Comparison of ENCODE assay signal across 1 cellular context in the genomic region with DNA sequence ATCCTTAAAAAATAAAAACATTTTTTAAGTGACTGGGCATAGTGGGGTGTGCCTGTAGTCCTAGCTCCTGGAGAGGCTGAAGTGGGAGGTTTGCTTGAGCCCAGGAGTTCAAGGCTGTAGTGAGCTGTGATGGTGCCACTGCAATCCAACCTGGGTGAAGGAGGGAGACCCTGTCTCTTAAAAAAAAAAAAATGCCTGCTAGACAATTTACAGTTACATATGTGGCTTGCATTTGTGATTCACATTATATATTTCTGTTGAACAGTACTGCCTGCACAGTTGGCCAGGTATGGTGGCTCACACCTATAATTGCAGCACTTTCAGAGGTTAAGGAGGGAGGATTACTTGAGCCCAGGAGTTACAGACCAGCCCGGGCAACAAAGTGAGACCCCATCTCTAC.
TF ChIP-seq lines count a peak whose summit lies in the region.

No MANE protein-coding gene starts in this region.

TF ChIP-seq in K562, 482 proteins besides CTCF, POLR2A, EP300 and RAD21:
- TF ChIP-seq CEBPG (CRISPR knock-in tag; IDR thresholded peaks at IDR 0.05) (no peak), CEBPG (tag; conservative IDR thresholded peaks at IDR 0.05 in 1 of 2, IDR thresholded peaks at IDR 0.05 in 1 of 2) (no peak), NFIC (IDR thresholded peaks at IDR 0.05) (no peak), ZNF75A (CRISPR knock-in tag; IDR thresholded peaks at IDR 0.05) (no peak), ZNF143 (CRISPR knock-in tag; IDR thresholded peaks at IDR 0.05) (no peak), ARHGAP35 (IDR thresholded peaks at IDR 0.05; ENCODE audit: partially characterized antibody) (no peak), RFX5 (IDR thresholded peaks at IDR 0.05; ENCODE audit: low read depth, low read length) (no peak), MAFG (tag; conservative IDR thresholded peaks at IDR 0.05) (0 out of 2 replicates have a peak, but pooled peaks have one; percentile 18), ZNF589 (CRISPR knock-in tag; IDR thresholded peaks at IDR 0.05; ENCODE audit: low read depth) (no peak), ZNF316 (IDR thresholded peaks at IDR 0.05) (peak; percentile 74), PHB2 (IDR thresholded peaks at IDR 0.05; ENCODE audit: low read depth) (no peak), RNF2 (IDR thresholded peaks at IDR 0.05) (no peak), ZNF583 (CRISPR knock-in tag; IDR thresholded peaks at IDR 0.05) (no peak), BCOR (IDR thresholded peaks at IDR 0.05) (no peak), ZNF324 (CRISPR knock-in tag; IDR thresholded peaks at IDR 0.05) (no peak), RBM17 (IDR thresholded peaks at IDR 0.05; ENCODE audit: borderline replicate concordance, low read depth, low read length) (no peak), CREM (IDR thresholded peaks at IDR 0.05; ENCODE audit: low read depth) (no peak), C11orf30 (IDR thresholded peaks at IDR 0.05; ENCODE audit: low read depth) (peak; percentile 44; the same call in 1 of the 2 replicates), ETV5 (CRISPR knock-in tag; IDR thresholded peaks at IDR 0.05; ENCODE audit: low read depth) (no peak), MBD2 (IDR thresholded peaks at IDR 0.05; ENCODE audit: borderline replicate concordance, low read depth) (no peak), HSF4 (CRISPR knock-in tag; IDR thresholded peaks at IDR 0.05; ENCODE audit: borderline replicate concordance) (no peak)
- TF ChIP-seq, protein P1, sequence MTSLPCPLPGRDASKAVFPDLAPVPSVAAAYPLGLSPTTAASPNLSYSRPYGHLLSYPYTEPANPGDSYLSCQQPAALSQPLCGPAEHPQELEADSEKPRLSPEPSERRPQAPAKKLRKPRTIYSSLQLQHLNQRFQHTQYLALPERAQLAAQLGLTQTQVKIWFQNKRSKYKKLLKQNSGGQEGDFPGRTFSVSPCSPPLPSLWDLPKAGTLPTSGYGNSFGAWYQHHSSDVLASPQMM (CRISPR knock-in tag; IDR thresholded peaks at IDR 0.05) = no peak
- TF ChIP-seq, protein P2, sequence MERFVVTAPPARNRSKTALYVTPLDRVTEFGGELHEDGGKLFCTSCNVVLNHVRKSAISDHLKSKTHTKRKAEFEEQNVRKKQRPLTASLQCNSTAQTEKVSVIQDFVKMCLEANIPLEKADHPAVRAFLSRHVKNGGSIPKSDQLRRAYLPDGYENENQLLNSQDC (CRISPR knock-in tag; IDR thresholded peaks at IDR 0.05) = no peak
- TF ChIP-seq, protein P3, sequence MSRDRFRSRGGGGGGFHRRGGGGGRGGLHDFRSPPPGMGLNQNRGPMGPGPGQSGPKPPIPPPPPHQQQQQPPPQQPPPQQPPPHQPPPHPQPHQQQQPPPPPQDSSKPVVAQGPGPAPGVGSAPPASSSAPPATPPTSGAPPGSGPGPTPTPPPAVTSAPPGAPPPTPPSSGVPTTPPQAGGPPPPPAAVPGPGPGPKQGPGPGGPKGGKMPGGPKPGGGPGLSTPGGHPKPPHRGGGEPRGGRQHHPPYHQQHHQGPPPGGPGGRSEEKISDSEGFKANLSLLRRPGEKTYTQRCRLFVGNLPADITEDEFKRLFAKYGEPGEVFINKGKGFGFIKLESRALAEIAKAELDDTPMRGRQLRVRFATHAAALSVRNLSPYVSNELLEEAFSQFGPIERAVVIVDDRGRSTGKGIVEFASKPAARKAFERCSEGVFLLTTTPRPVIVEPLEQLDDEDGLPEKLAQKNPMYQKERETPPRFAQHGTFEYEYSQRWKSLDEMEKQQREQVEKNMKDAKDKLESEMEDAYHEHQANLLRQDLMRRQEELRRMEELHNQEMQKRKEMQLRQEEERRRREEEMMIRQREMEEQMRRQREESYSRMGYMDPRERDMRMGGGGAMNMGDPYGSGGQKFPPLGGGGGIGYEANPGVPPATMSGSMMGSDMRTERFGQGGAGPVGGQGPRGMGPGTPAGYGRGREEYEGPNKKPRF (IDR thresholded peaks at IDR 0.05; ENCODE audit: low read depth, low read length) = no peak
- TF ChIP-seq, protein P4, sequence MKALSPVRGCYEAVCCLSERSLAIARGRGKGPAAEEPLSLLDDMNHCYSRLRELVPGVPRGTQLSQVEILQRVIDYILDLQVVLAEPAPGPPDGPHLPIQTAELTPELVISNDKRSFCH (CRISPR knock-in tag; IDR thresholded peaks at IDR 0.05) = no peak
- TF ChIP-seq, protein P4 (tag; IDR thresholded peaks at IDR 0.05) = no peak
